In genomic region chr9:104931256-104931655, GRCh38 we compare ENCODE assay signal across 16 cellular contexts. TPM values are rescaled to one million over a fixed set of nuclear protein-coding genes. Genes with fewer than 3 reads are reported as not detected.
A peak's percentile ranks its signal among the peaks of the same experiment; 100 is the strongest.
DNase-seq lines count a peak whose midpoint lies in the region; ATAC-seq and TF ChIP-seq lines count a peak whose summit lies in the region.
"Had no signal": no experiment of that assay in that cellular context is flagged by ENCODE, and none has a peak within 500 bp of the region (broad histone marks: within the 10 kb centered on the region; RNA-seq: fewer than 3 reads in every experiment).

No MANE protein-coding gene starts in this region.

- H3K4me3 ChIP-seq in choroid plexus epithelial cell (ENCODE audit: low read depth, low read length), result no peak overlapping the region
- H3K4me3 ChIP-seq: GM23338 had no signal

- peaks cover 20% of the 10 kb centered on the region for H3K4me1 Mint-ChIP-seq in T-helper 17 cell

- H3K27me3 Mint-ChIP-seq in T-helper 17 cell, result peaks cover 5% of the 10 kb centered on the region

- no peak for ATAC-seq in T-helper 17 cell
- no peak for ATAC-seq in GM19395 (IDR thresholded peaks at IDR 0.05; ENCODE audit: unreplicated experiment)
- ATAC-seq: GM23338, HCT116 had no signal

- DNase-seq in T-helper 17 cell, result no peak
- DNase-seq in choroid plexus epithelial cell (ENCODE audit: low read depth), result peak; percentile 62
- peak; percentile 67 for DNase-seq in iris pigment epithelial cell (ENCODE audit: low read depth)
- no peak for DNase-seq in stimulated activated CD4-positive, alpha-beta T cell treated with anti-CD3 and anti-CD28 coated beads, Interleukin-15, amount 100 ng/mL, for 24 hours
- DNase-seq in NCI-H2029 treated with DMSO at 0.1 percent for 48 hours (lab: John Stamatoyannopoulos, UW), result no peak
- DNase-seq: C1 segment of cervical spinal cord; Calu3; CD4-positive, alpha-beta memory T cell; COR-L47; DMS53; DMS79 treated with DMSO at 0.1 percent for 48 hours; GF-D8; H9 had no signal

- H3K9me3 ChIP-seq in T-helper 17 cell (ENCODE audit: control insufficient read depth, low read length, poor library complexity, severe bottlenecking), result no peaks in the 10 kb centered on the region

- TF ChIP-seq CTCF in choroid plexus epithelial cell (conservative IDR thresholded peaks at IDR 0.05; ENCODE audit: low read depth, low read length), result no peak

- H3K36me3 Mint-ChIP-seq in T-helper 17 cell (ENCODE audit: low read depth), result peaks cover 2% of the 10 kb centered on the region
- H3K36me3 Mint-ChIP-seq: CD4-positive, alpha-beta memory T cell had no signal

- H3K27ac Mint-ChIP-seq in T-helper 17 cell, result peak overlapping the region; percentile 51
- H3K27ac Mint-ChIP-seq: CD4-positive, alpha-beta memory T cell; GM23338; H9 had no signal

- H3K4me3 Mint-ChIP-seq in T-helper 17 cell, result no peak overlapping the region
- H3K4me3 Mint-ChIP-seq: CD4-positive, alpha-beta memory T cell; GM23338; H9 had no signal

RNA-seq across cellular contexts. Expression of gene ABCA1, which starts 3.3 kb away (rescaled TPM):
- total RNA-seq in T-helper 17 cell, result 10 to 100 TPM; 16.0 to 18.9 TPM

Comparison
In these comparisons a context has a peak if more than half of its experiments do, and no peak if none do; other contexts are left out.
1. DNase-seq: peak in choroid plexus epithelial cell (single experiment) and iris pigment epithelial cell (single experiment); none in T-helper 17 cell (0 of 3), stimulated activated CD4-positive, alpha-beta T cell treated with anti-CD3 and anti-CD28 coated beads, Interleukin-15, amount 100 ng/mL, for 24 hours (single experiment) and NCI-H2029 treated with DMSO at 0.1 percent for 48 hours (single experiment).